ENCODE assay signal across 2 cellular contexts in the genomic region with DNA sequence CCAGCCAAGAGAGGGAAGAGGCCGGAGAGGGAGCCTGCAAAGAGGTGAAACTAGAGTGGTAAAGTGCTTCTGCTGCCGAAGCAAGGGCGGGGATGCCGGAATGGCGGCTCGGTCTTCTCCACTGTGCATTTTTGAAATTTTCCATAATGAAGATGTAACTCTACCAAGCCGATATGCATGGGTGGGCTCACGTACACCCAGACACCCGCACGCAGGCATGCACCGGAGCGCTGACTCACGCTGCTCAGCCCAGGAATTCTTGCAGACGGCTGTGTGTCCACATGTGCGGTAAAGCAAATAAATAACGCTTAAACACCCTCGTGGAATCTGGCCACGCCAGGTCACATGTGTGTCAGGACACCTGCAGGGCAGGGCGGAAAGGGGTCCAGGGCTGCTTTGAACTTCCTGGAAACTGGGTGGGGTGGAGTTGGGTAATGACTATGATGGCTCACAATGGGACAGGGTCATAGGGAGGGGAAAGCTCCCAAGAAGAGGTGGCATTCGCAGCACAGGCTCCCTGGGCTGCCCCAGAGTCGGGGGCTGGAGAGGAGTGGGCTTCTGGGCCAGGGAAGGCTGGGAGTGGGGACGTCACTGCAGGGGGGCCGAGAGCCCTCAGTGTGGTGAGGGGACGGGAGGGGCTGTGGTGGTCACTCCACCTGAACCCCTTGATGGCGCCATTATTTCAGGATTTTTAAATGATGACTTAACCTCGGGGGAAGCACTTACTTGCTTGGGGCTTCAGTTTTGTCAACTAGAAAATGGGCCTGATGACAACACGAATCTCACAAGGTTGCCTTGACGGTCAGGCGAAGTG.
A peak's percentile ranks its signal among the peaks of the same experiment; 100 is the strongest.
TF ChIP-seq lines count a peak whose summit lies in the region.

No MANE protein-coding gene starts in this region.

TF ChIP-seq in HepG2, 621 proteins besides CTCF, POLR2A, EP300 and RAD21 (continues in another document):
- TF ChIP-seq HMGXB3 (CRISPR knock-in tag; IDR thresholded peaks at IDR 0.05; ENCODE audit: borderline replicate concordance): peak; percentile 95
- peak; percentile 67 for TF ChIP-seq CBX1 (IDR thresholded peaks at IDR 0.05; ENCODE audit: low read depth)
- TF ChIP-seq ZNF563 (CRISPR knock-in tag; IDR thresholded peaks at IDR 0.05): peak; percentile 95
- TF ChIP-seq ZNF432 (CRISPR knock-in tag; IDR thresholded peaks at IDR 0.05; ENCODE audit: borderline replicate concordance): no peak
- TF ChIP-seq, protein P1, sequence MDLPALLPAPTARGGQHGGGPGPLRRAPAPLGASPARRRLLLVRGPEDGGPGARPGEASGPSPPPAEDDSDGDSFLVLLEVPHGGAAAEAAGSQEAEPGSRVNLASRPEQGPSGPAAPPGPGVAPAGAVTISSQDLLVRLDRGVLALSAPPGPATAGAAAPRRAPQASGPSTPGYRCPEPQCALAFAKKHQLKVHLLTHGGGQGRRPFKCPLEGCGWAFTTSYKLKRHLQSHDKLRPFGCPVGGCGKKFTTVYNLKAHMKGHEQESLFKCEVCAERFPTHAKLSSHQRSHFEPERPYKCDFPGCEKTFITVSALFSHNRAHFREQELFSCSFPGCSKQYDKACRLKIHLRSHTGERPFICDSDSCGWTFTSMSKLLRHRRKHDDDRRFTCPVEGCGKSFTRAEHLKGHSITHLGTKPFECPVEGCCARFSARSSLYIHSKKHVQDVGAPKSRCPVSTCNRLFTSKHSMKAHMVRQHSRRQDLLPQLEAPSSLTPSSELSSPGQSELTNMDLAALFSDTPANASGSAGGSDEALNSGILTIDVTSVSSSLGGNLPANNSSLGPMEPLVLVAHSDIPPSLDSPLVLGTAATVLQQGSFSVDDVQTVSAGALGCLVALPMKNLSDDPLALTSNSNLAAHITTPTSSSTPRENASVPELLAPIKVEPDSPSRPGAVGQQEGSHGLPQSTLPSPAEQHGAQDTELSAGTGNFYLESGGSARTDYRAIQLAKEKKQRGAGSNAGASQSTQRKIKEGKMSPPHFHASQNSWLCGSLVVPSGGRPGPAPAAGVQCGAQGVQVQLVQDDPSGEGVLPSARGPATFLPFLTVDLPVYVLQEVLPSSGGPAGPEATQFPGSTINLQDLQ (CRISPR knock-in tag; IDR thresholded peaks at IDR 0.05): no peak
- no peak for TF ChIP-seq AGO1 (IDR thresholded peaks at IDR 0.05; ENCODE audit: low read depth, low read length, poor library complexity, severe bottlenecking)
- TF ChIP-seq PRPF4 (IDR thresholded peaks at IDR 0.05; ENCODE audit: low read depth, low read length, poor library complexity, severe bottlenecking): no peak
- TF ChIP-seq, protein P2, sequence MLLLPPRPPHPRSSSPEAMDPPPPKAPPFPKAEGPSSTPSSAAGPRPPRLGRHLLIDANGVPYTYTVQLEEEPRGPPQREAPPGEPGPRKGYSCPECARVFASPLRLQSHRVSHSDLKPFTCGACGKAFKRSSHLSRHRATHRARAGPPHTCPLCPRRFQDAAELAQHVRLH (CRISPR knock-in tag; IDR thresholded peaks at IDR 0.05; ENCODE audit: borderline replicate concordance, low read depth): peak; percentile 100
- TF ChIP-seq NCOR1 (IDR thresholded peaks at IDR 0.05; ENCODE audit: borderline replicate concordance, low read length): peak; percentile 90
- peak; percentile 87; the same call in 1 of the 2 replicates for TF ChIP-seq NFE2 (CRISPR knock-in tag; IDR thresholded peaks at IDR 0.05)
- peak; percentile 99 for TF ChIP-seq ZBTB38 (CRISPR knock-in tag; IDR thresholded peaks at IDR 0.05)
- no peak for TF ChIP-seq EZH2 (conservative IDR thresholded peaks at IDR 0.05; ENCODE audit: low read depth, low read length)
- TF ChIP-seq RCOR2 (CRISPR knock-in tag; IDR thresholded peaks at IDR 0.05): peak; percentile 99
- TF ChIP-seq CERS6 (CRISPR knock-in tag; IDR thresholded peaks at IDR 0.05): no peak; the same call in 1 of the 2 replicates
- peak; percentile 93; the same call in 1 of the 2 replicates for TF ChIP-seq JUNB (CRISPR knock-in tag; IDR thresholded peaks at IDR 0.05; ENCODE audit: borderline replicate concordance)
- TF ChIP-seq ZFP41 (CRISPR knock-in tag; IDR thresholded peaks at IDR 0.05; ENCODE audit: borderline replicate concordance): peak; percentile 57; the same call in 1 of the 2 replicates
- peak; percentile 64 for TF ChIP-seq PHF8 (CRISPR knock-in tag; IDR thresholded peaks at IDR 0.05)
- peak; percentile 53; the same call in 1 of the 2 replicates for TF ChIP-seq XBP1 (CRISPR knock-in tag; IDR thresholded peaks at IDR 0.05)
- peak; percentile 53; the same call in 1 of the 2 replicates for TF ChIP-seq FOSL1 (CRISPR knock-in tag; IDR thresholded peaks at IDR 0.05; ENCODE audit: borderline replicate concordance)

TF ChIP-seq in GM12891, 5 proteins besides CTCF, POLR2A, EP300 and RAD21 (continued from another document):
- no peak for TF ChIP-seq PAX5 (IDR thresholded peaks at IDR 0.05; ENCODE audit: insufficient read depth, low read length, severe bottlenecking)
- no peak for TF ChIP-seq POLR2AphosphoS5 (IDR thresholded peaks at IDR 0.05; ENCODE audit: low read depth, low read length)
- TF ChIP-seq SPI1 (IDR thresholded peaks at IDR 0.05; ENCODE audit: low read depth, low read length): no peak
- TF ChIP-seq TAF1 (IDR thresholded peaks at IDR 0.05; ENCODE audit: low read depth, low read length): no peak
